1 cellular context compared by ENCODE assay signal in the genomic region with DNA sequence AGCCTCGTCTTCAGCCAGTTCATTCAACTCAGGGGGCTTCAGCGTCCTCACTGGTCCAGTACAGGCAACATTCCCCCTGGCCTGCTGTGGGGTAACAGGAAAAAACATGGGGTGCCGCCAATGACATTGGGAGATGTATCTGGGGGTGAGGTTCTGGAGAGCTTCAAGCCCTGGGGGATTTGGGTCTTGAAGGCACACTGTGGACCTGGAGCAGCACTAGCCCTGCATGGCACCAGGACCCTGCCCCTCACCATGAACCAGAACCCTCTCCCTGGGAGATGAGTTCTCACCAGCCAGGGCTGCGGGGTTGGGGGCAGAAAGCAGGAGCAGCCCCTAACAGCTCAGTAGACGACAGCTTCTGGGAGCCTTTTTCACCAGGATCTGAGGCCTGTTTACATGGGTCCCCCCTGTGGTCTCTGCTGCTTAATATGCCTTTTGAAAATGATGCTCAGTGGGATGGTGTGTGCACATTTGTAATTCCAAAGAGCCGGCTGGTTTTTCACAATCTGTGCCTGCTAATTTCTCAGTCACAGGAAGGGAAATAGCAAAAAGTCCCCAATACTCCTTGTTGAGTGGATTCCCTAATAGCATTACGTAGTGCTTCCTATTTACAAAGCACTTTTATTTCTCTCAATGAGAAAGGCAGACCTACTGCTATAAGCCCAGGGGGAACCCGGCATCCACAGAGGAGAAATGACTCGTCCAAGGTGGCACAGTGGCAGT.
TF ChIP-seq lines count a peak whose summit lies in the region.

No MANE protein-coding gene starts in this region.

TF ChIP-seq in HepG2, 621 proteins besides CTCF, POLR2A, EP300 and RAD21:
- TF ChIP-seq ZBTB20 (CRISPR knock-in tag; IDR thresholded peaks at IDR 0.05; ENCODE audit: borderline replicate concordance, low read depth) (no peak), ZNF567 (CRISPR knock-in tag; IDR thresholded peaks at IDR 0.05; ENCODE audit: borderline replicate concordance) (no peak), GFI1 (CRISPR knock-in tag; IDR thresholded peaks at IDR 0.05; ENCODE audit: borderline replicate concordance) (no peak)
TF ChIP-seq in HepG2: peak in this region for 0.
